Comparison of ENCODE assay signal across 19 cellular contexts in the genomic region with DNA sequence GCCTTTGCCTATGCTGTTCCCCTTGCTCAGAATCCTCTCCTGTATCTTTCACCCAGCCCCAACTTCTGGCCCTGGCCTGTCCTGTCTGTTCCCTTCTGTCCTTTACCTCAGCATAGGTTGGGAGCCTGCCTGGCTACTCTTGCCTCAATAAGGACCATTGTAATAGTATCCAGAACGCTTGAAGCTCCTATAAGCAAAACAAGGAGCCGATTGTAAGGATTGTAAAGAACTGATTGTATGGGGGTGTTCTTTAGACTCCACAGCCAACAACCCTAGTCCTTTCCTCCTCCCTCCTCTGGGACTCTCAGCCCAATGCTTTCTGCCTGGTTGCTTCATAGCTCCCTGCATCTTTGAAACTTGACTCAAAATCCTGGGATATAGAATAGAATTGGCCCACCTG.
"Had no signal": no experiment of that assay in that cellular context is flagged by ENCODE, and none has a peak within 500 bp of the region (broad histone marks: within the 10 kb centered on the region; RNA-seq: fewer than 3 reads in every experiment).

No MANE protein-coding gene starts in this region.

- DNase-seq: effector CD4-positive, alpha-beta T cell; endodermal cell; heart right ventricle; kidney glomerular epithelial cell; mammary epithelial cell; natural killer cell; occipital lobe; pancreas; small intestine; stimulated activated CD4-positive, alpha-beta T cell treated with anti-CD3 and anti-CD28 coated beads, Interleukin-2, amount 100 ng/mL, for 48 hours; stimulated activated naive CD4-positive, alpha-beta T cell treated with Interleukin-2 at 50 U/mL for 16 hours; thyroid gland had no signal

- H3K4me3 Mint-ChIP-seq: endodermal cell, mesothelial cell of epicardium, natural killer cell, type B pancreatic cell had no signal

- H3K36me3 Mint-ChIP-seq: mesothelial cell of epicardium, natural killer cell, type B pancreatic cell had no signal

- H3K9me3 Mint-ChIP-seq: endodermal cell, mesothelial cell of epicardium, natural killer cell, type B pancreatic cell had no signal

- H3K27ac Mint-ChIP-seq: endodermal cell, mesothelial cell of epicardium, natural killer cell, type B pancreatic cell had no signal

- ATAC-seq: heart right ventricle, left lobe of liver, natural killer cell, pancreas had no signal

- H3K4me1 Mint-ChIP-seq: endodermal cell, mesothelial cell of epicardium had no signal

- FAIRE-seq: endothelial cell of umbilical vein, frontal cortex, islet of Langerhans, pancreas, small intestine, urothelium cell line had no signal
